In genomic region chr3:178325330-178325729, GRCh38 we compare ENCODE assay signal across 9 cellular contexts.
DNase-seq lines count a peak whose midpoint lies in the region; TF ChIP-seq lines count a peak whose summit lies in the region.
"Had no signal": no experiment of that assay in that cellular context is flagged by ENCODE, and none has a peak within 500 bp of the region (broad histone marks: within the 10 kb centered on the region; RNA-seq: fewer than 3 reads in every experiment).

No MANE protein-coding gene starts in this region.

- H3K9me3 ChIP-seq in colonic mucosa (no peaks in the 10 kb centered on the region), ovary (no peaks in the 10 kb centered on the region), MG63 (no peaks in the 10 kb centered on the region)

- H3K4me1 ChIP-seq in colonic mucosa, result no peaks in the 10 kb centered on the region
- peaks cover 8% of the 10 kb centered on the region for H3K4me1 ChIP-seq in ovary (ENCODE audit: insufficient read depth)

- 0 to 6% (median 1%) methylated on average over 1 of the region's 1 CpG for WGBS in ovary, 3 donors

- no peak for TF ChIP-seq POLR2A in ovary (IDR thresholded peaks at IDR 0.05)

- TF ChIP-seq EP300 in ovary (IDR thresholded peaks at IDR 0.05), result no peak

- no peak overlapping the region for H3K9ac ChIP-seq in colonic mucosa (ENCODE audit: low read depth in 2 of 2, low read length in 2 of 2)

- H3K27me3 ChIP-seq in colonic mucosa, result no peaks in the 10 kb centered on the region
- H3K27me3 ChIP-seq in ovary, result no peaks in the 10 kb centered on the region
- no peaks in the 10 kb centered on the region for H3K27me3 ChIP-seq in MG63

- intact Hi-C loops in colonic mucosa (cut with DNase I) (loop anchor here (10.0 kb wide), 1 partner anchor 1131 kb away; the partner anchor contains the start of gene TBL1XR1), ovary (cut with DNase I) (loop anchor here in 3 of 4 donors (10.0 kb wide), 2 partner anchors 961 to 1131 kb away; partner anchors contain the start of gene TBL1XR1 (in 1 of the 3))

- DNase-seq in EH (ENCODE audit: low read depth) (peak; percentile 68), NCI-H2171 treated with DMSO at 0.1 percent for 48 hours (lab: John Stamatoyannopoulos, UW) (peak; percentile 61), colonic mucosa (no peak), ovary (no peak), MG63 (no peak)
- no peak for DNase-seq in activated effector memory CD4-positive, alpha-beta T cell treated with anti-CD3 and anti-CD28 coated beads, Interleukin-2, amount 50 U/mL, for 16 hours
- DNase-seq in stimulated activated CD8-positive, alpha-beta memory T cell treated with anti-CD3 and anti-CD28 coated beads, Interleukin-4, amount 100 ng/mL, for 48 hours, result no peak
- DNase-seq in activated naive CD4-positive, alpha-beta T cell treated with Interleukin-2 at 50 U/mL for 16 hours, result no peak
- DNase-seq: activated T-cell treated with anti-CD3 and anti-CD28 coated beads, Interleukin-2, amount 50 U/mL, for 48 hours had no signal

- peak; percentile 29 for TF ChIP-seq CTCF in colonic mucosa (IDR thresholded peaks at IDR 0.05)
- TF ChIP-seq CTCF in ovary (IDR thresholded peaks at IDR 0.05), result peak in 2 of 3 donors; percentile 7 to 23

- H3K36me3 ChIP-seq in colonic mucosa (no peaks in the 10 kb centered on the region), ovary (no peaks in the 10 kb centered on the region), MG63 (no peaks in the 10 kb centered on the region)

- H3K4me3 ChIP-seq in colonic mucosa (no peak overlapping the region), ovary (no peak overlapping the region), MG63 (no peak overlapping the region)

- H3K27ac ChIP-seq in colonic mucosa (no peak overlapping the region), ovary (no peak overlapping the region)

Comparison
In these comparisons a context has a peak if more than half of its experiments do, and no peak if none do; other contexts are left out.
1. DNase-seq: peak in EH (single experiment) and NCI-H2171 treated with DMSO at 0.1 percent for 48 hours (single experiment); none in colonic mucosa (single experiment), ovary (0 of 5), activated effector memory CD4-positive, alpha-beta T cell treated with anti-CD3 and anti-CD28 coated beads, Interleukin-2, amount 50 U/mL, for 16 hours (single experiment), stimulated activated CD8-positive, alpha-beta memory T cell treated with anti-CD3 and anti-CD28 coated beads, Interleukin-4, amount 100 ng/mL, for 48 hours (single experiment), MG63 (single experiment) and activated naive CD4-positive, alpha-beta T cell treated with Interleukin-2 at 50 U/mL for 16 hours (single experiment).